In genomic region chr2:8402222-8402621, GRCh38 we compare ENCODE assay signal across 22 cellular contexts.
DNase-seq lines count a peak whose midpoint lies in the region; ATAC-seq and TF ChIP-seq lines count a peak whose summit lies in the region.
"Had no signal": no experiment of that assay in that cellular context is flagged by ENCODE, and none has a peak within 500 bp of the region (broad histone marks: within the 10 kb centered on the region; RNA-seq: fewer than 3 reads in every experiment).

No MANE protein-coding gene starts in this region.

- no peaks in the 10 kb centered on the region for H3K9me3 ChIP-seq in parathyroid adenoma (ENCODE audit: control insufficient read depth, low read length)
- H3K9me3 ChIP-seq: esophagus squamous epithelium had no signal

- H3K27ac ChIP-seq in parathyroid adenoma, result peak overlapping the region; percentile 45
- H3K27ac ChIP-seq: C4-2B, dorsolateral prefrontal cortex, esophagus squamous epithelium, RWPE1 had no signal

- no peak for TF ChIP-seq CTCF in parathyroid adenoma (IDR thresholded peaks at IDR 0.05)

- H2AFZ ChIP-seq in parathyroid adenoma, result no peak overlapping the region
- H2AFZ ChIP-seq: GM23338 had no signal

- no peak overlapping the region for H3K4me2 ChIP-seq in parathyroid adenoma (ENCODE audit: low read length)
- H3K4me2 ChIP-seq: GM23338 had no signal

- DNase-seq in NCI-H2107 treated with DMSO at 0.1 percent for 48 hours (lab: John Stamatoyannopoulos, UW; ENCODE audit: unreplicated experiment) (peak; percentile 42), NCI-H2107 (lab: John Stamatoyannopoulos, UW) (no peak), NCI-H2081 (lab: John Stamatoyannopoulos, UW) (peak; percentile 95 to 99), NCI-H69 (lab: John Stamatoyannopoulos, UW) (peak; percentile 98), ureter (ENCODE audit: low spot score) (no peak)
- DNase-seq in stimulated activated CD4-positive, alpha-beta T cell treated with anti-CD3 and anti-CD28 coated beads, Interleukin-1b, Interleukin-23, amount 100 ng/mL, for 48 hours, result no peak
- DNase-seq: activated CD4-positive, alpha-beta T cell treated with anti-CD3 and anti-CD28 coated beads for 48 hours; Calu3; DND-41; dorsolateral prefrontal cortex; esophagus squamous epithelium; foreskin melanocyte; nephron progenitor cell; stimulated activated CD4-positive, alpha-beta T cell treated with anti-CD3 and anti-CD28 coated beads, Interleukin-15, amount 100 ng/mL, for 24 hours; T-cell; trophoblast cell had no signal

- H3K9ac ChIP-seq in parathyroid adenoma, result no peak overlapping the region

- H3K4me1 ChIP-seq in parathyroid adenoma, result peaks cover 22% of the 10 kb centered on the region

- H3K4me3 ChIP-seq in parathyroid adenoma (ENCODE audit: low read depth, low read length), result no peak overlapping the region
- H3K4me3 ChIP-seq: dorsolateral prefrontal cortex, esophagus squamous epithelium, GM23338 had no signal

- H3K27me3 ChIP-seq in parathyroid adenoma (ENCODE audit: control insufficient read depth, insufficient read depth, low read length), result no peaks in the 10 kb centered on the region
- H3K27me3 ChIP-seq: dorsolateral prefrontal cortex, esophagus squamous epithelium had no signal

- H3K79me2 ChIP-seq in parathyroid adenoma, result peaks cover 5% of the 10 kb centered on the region

- no peak for ATAC-seq in HG03135 (IDR thresholded peaks at IDR 0.05; ENCODE audit: unreplicated experiment)
- ATAC-seq: GM23338; stimulated activated memory B cell treated with anti-CD40 and anti-IgM and Interleukin-4, amounts not matched to agents 10 μg/mL and 1 μg/mL and 100 μg/mL, for 72 hours; T-cell had no signal

- no peaks in the 10 kb centered on the region for H3K36me3 ChIP-seq in parathyroid adenoma (ENCODE audit: control insufficient read depth, insufficient read depth, low read length)
- H3K36me3 ChIP-seq: esophagus squamous epithelium had no signal

Comparison
In these comparisons a context has a peak if more than half of its experiments do, and no peak if none do; other contexts are left out.
1. DNase-seq: peak in NCI-H2107 treated with DMSO at 0.1 percent for 48 hours (single experiment), NCI-H2081 (2 of 2) and NCI-H69 (single experiment); none in NCI-H2107 (single experiment), ureter (single experiment) and stimulated activated CD4-positive, alpha-beta T cell treated with anti-CD3 and anti-CD28 coated beads, Interleukin-1b, Interleukin-23, amount 100 ng/mL, for 48 hours (single experiment).